10 cellular contexts compared by ENCODE assay signal in genomic region chr16:23254338-23254737, GRCh38. TPM values are rescaled to one million over a fixed set of nuclear protein-coding genes. Genes with fewer than 3 reads are reported as not detected.
DNase-seq lines count a peak whose midpoint lies in the region; ATAC-seq and TF ChIP-seq lines count a peak whose summit lies in the region.
"Had no signal": no experiment of that assay in that cellular context is flagged by ENCODE, and none has a peak within 500 bp of the region (broad histone marks: within the 10 kb centered on the region; RNA-seq: fewer than 3 reads in every experiment).

No MANE protein-coding gene starts in this region.

- no peak overlapping the region for H3K23ac ChIP-seq in IMR-90 (ENCODE audit: low read depth, low read length)

- in situ Hi-C loops in IMR-90 (cut with MboI; ENCODE audit: low sequenced_read_pairs) = no loop called here
- in situ Hi-C loops in astrocyte of the spinal cord (cut with HindIII; ENCODE audit: low sequenced_read_pairs) = no loop called here

- H3K14ac ChIP-seq in IMR-90 (replicated peaks; ENCODE audit: low read depth, low read length) = no peak overlapping the region

- intact Hi-C loops in IMR-90 (cut with micrococcal nuclease) = no loop called here
- intact Hi-C loops in thyroid gland (cut with DNase I) = no loop called here

- no peak overlapping the region for H4K5ac ChIP-seq in IMR-90 (ENCODE audit: low read depth, low read length)

- H3K56ac ChIP-seq in IMR-90 (ENCODE audit: extremely low read depth, insufficient read depth, low read length) = no peak overlapping the region

- H4K20me1 ChIP-seq in IMR-90 (ENCODE audit: insufficient read depth, low read length) (no peaks in the 10 kb centered on the region), osteoblast (ENCODE audit: insufficient read depth, low read length) (no peaks in the 10 kb centered on the region)

- H4K8ac ChIP-seq in IMR-90 (ENCODE audit: low read depth in 2 of 2, low read length in 2 of 2) = no peak overlapping the region

- peak overlapping the region; percentile 51 for H2AFZ ChIP-seq in IMR-90 (replicated peaks; ENCODE audit: low read length, poor library complexity)
- no peak overlapping the region for H2AFZ ChIP-seq in osteoblast (ENCODE audit: low read length)

- WGBS in IMR-90 (ENCODE audit: extremely low coverage in 2 of 2, insufficient read length in 1 of 2), 2 experiments = 60% methylated on average over 1 of the region's 4 CpGs; no CpG with 5 or more reads in 1 of the 2 experiments
- WGBS in thyroid gland, 2 donors = 43 to 62% methylated on average over 4 of the region's 4 CpGs

- TF ChIP-seq POLR2A in IMR-90 (IDR thresholded peaks at IDR 0.05; ENCODE audit: low read depth, low read length) (no peak), thyroid gland (IDR thresholded peaks at IDR 0.05) (no peak)

- H2AK9ac ChIP-seq in IMR-90 (replicated peaks; ENCODE audit: low read depth, low read length, poor library complexity) = no peak overlapping the region

- dilution Hi-C loops in IMR-90 (cut with HindIII; ENCODE audit: low sequenced_read_pairs, unreplicated experiment) = no loop called here

- no peak overlapping the region for H3K4me3 ChIP-seq in IMR-90 (ENCODE audit: insufficient read depth, low read depth, low read length)
- no peak overlapping the region for H3K4me3 ChIP-seq in astrocyte of the spinal cord (ENCODE audit: low read depth, low read length)
- no peak overlapping the region for H3K4me3 ChIP-seq in osteoblast (ENCODE audit: insufficient read depth, low read length)
- no peak overlapping the region for H3K4me3 ChIP-seq in thyroid gland (replicated peaks in 1 of 3)

- H2BK5ac ChIP-seq in IMR-90 (ENCODE audit: low read depth, low read length, poor library complexity, severe bottlenecking) = no peak overlapping the region

- H3K9me3 ChIP-seq in IMR-90 (ENCODE audit: control insufficient read depth, insufficient read depth, low read length) = no peaks in the 10 kb centered on the region
- no peaks in the 10 kb centered on the region for H3K9me3 ChIP-seq in osteoblast (ENCODE audit: low read depth, low read length)
- no peaks in the 10 kb centered on the region for H3K9me3 ChIP-seq in thyroid gland

- no peak for TF ChIP-seq RAD21 in IMR-90 (IDR thresholded peaks at IDR 0.05; ENCODE audit: low read length)

- no peaks in the 10 kb centered on the region for H3K79me1 ChIP-seq in IMR-90 (ENCODE audit: low read depth in 1 of 2, low read length in 2 of 2)

- no peaks in the 10 kb centered on the region for H3K9me1 ChIP-seq in IMR-90 (ENCODE audit: insufficient read depth, low read length)

- no peak overlapping the region for H2BK120ac ChIP-seq in IMR-90 (ENCODE audit: low read depth, low read length)

- no peak overlapping the region for H4K91ac ChIP-seq in IMR-90 (ENCODE audit: insufficient read depth, low read depth, low read length)

- ATAC-seq in IMR-90 (ENCODE audit: low read depth) = no peak
- no peak for ATAC-seq in HG03196 (IDR thresholded peaks at IDR 0.05; ENCODE audit: unreplicated experiment)

- no peak overlapping the region for H3K18ac ChIP-seq in IMR-90 (ENCODE audit: low read depth, low read length)

- H2BK15ac ChIP-seq in IMR-90 (ENCODE audit: low read depth, low read length) = no peak overlapping the region

- no peak overlapping the region for H2AK5ac ChIP-seq in IMR-90 (ENCODE audit: low read depth, low read length)

- no peak for TF ChIP-seq CTCF in IMR-90 (conservative IDR thresholded peaks at IDR 0.05; ENCODE audit: low read depth, low read length)
- no peak for TF ChIP-seq CTCF in astrocyte of the spinal cord (IDR thresholded peaks at IDR 0.05; ENCODE audit: low read depth, low read length)
- TF ChIP-seq CTCF in osteoblast (IDR thresholded peaks at IDR 0.05; ENCODE audit: extremely low read depth, low read depth, low read length) = no peak
- no peak for TF ChIP-seq CTCF in thyroid gland (IDR thresholded peaks at IDR 0.05)

- H3K9ac ChIP-seq in IMR-90 (ENCODE audit: low read depth, low read length) = no peak overlapping the region

- H3K79me2 ChIP-seq in osteoblast (ENCODE audit: insufficient read depth, low read length) = no peaks in the 10 kb centered on the region

- H3K4me1 ChIP-seq in IMR-90 (ENCODE audit: control insufficient read depth, insufficient read depth, low read length) (no peaks in the 10 kb centered on the region), osteoblast (ENCODE audit: insufficient read depth, low read length) (peaks cover 9% of the 10 kb centered on the region), thyroid gland (no peaks in the 10 kb centered on the region)

- H3K4me2 ChIP-seq in IMR-90 (ENCODE audit: low read depth, low read length) (no peak overlapping the region), osteoblast (ENCODE audit: insufficient read depth, low read length) (peak overlapping the region; percentile 64)

- no peak overlapping the region for H2BK20ac ChIP-seq in IMR-90 (ENCODE audit: low read depth, low read length)

- H3K27ac ChIP-seq in IMR-90 (ENCODE audit: insufficient read depth, low read length) (no peak overlapping the region), osteoblast (ENCODE audit: low read depth, low read length) (no peak overlapping the region), thyroid gland (no peak overlapping the region)

- H3K27me3 ChIP-seq in IMR-90 (ENCODE audit: control insufficient read depth, insufficient read depth, low read length) (peaks cover 1% of the 10 kb centered on the region; the same call in 1 of the 2 replicates), osteoblast (ENCODE audit: insufficient read depth, low read length) (peaks cover 5% of the 10 kb centered on the region), thyroid gland (no peaks in the 10 kb centered on the region)

- H3K4ac ChIP-seq in IMR-90 (ENCODE audit: low read depth, low read length) = no peak overlapping the region

- POLR2A ChIA-PET in IMR-90 (lab: Charles Lee; ENCODE audit: unreplicated experiment) = no interaction called here

- DNase-seq in EL = peak; percentile 66
- peak; percentile 48 for DNase-seq in IMR-90
- peak; percentile 68 for DNase-seq in astrocyte of the spinal cord (ENCODE audit: low read depth, low spot score)
- DNase-seq in osteoblast (ENCODE audit: insufficient read length, low spot score, missing footprints) = peak; percentile 72
- DNase-seq in thyroid gland = no peak
- no peak for DNase-seq in NCI-H1048 (lab: John Stamatoyannopoulos, UW)
- DNase-seq: NCI-H2107, Right ventricle myocardium superior had no signal

- CTCF ChIA-PET in IMR-90 (lab: Yijun Ruan, JAX) = no interaction called here

- H3K36me3 ChIP-seq in IMR-90 (ENCODE audit: control insufficient read depth, insufficient read depth, low read length) (no peaks in the 10 kb centered on the region), osteoblast (ENCODE audit: insufficient read depth, low read length) (no peaks in the 10 kb centered on the region), thyroid gland (no peaks in the 10 kb centered on the region)

- no TSS peak for BruUV-seq in IMR-90 (replicated peaks; lab: Mats Ljungman, UMichigan)

TF ChIP-seq in IMR-90, 13 proteins besides CTCF, POLR2A, EP300 and RAD21:
- no peak for TF ChIP-seq MAZ (IDR thresholded peaks at IDR 0.05; ENCODE audit: borderline replicate concordance, low read depth, low read length)
- no peak for TF ChIP-seq CEBPB (IDR thresholded peaks at IDR 0.05; ENCODE audit: low read depth, low read length)
- TF ChIP-seq CHD1 (IDR thresholded peaks at IDR 0.05; ENCODE audit: low read depth, low read length) = no peak
- TF ChIP-seq MXI1 (IDR thresholded peaks at IDR 0.05; ENCODE audit: borderline replicate concordance, low read depth, low read length) = no peak
- no peak for TF ChIP-seq FOS (IDR thresholded peaks at IDR 0.05; ENCODE audit: low read depth, low read length)
- TF ChIP-seq RCOR1 (IDR thresholded peaks at IDR 0.05; ENCODE audit: insufficient replicate concordance, low read length) = no peak
- TF ChIP-seq RFX5 (IDR thresholded peaks at IDR 0.05; ENCODE audit: low read depth, low read length) = no peak
- no peak for TF ChIP-seq USF2 (IDR thresholded peaks at IDR 0.05; ENCODE audit: low read depth, low read length)
- TF ChIP-seq, protein P1, sequence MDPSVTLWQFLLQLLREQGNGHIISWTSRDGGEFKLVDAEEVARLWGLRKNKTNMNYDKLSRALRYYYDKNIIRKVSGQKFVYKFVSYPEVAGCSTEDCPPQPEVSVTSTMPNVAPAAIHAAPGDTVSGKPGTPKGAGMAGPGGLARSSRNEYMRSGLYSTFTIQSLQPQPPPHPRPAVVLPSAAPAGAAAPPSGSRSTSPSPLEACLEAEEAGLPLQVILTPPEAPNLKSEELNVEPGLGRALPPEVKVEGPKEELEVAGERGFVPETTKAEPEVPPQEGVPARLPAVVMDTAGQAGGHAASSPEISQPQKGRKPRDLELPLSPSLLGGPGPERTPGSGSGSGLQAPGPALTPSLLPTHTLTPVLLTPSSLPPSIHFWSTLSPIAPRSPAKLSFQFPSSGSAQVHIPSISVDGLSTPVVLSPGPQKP (IDR thresholded peaks at IDR 0.05; ENCODE audit: borderline replicate concordance, low read depth, low read length) = no peak
- TF ChIP-seq NFE2L2 (IDR thresholded peaks at IDR 0.05; ENCODE audit: low read depth, low read length) = no peak
- no peak for TF ChIP-seq BHLHE40 (IDR thresholded peaks at IDR 0.05; ENCODE audit: low read depth, low read length)
- no peak for TF ChIP-seq MAFK (IDR thresholded peaks at IDR 0.05; ENCODE audit: low read depth, low read length)

RNA-seq across cellular contexts. Expression of gene SCNN1B, which starts 47.8 kb away (rescaled TPM):
- total RNA-seq in IMR-90 (2012; rRNA removed) (not detected in 2 replicates), osteoblast (not detected in 2 replicates), thyroid gland (10 to 100 TPM in 3 of 4 donors, 1 to 10 TPM in 1; 8.1 to 30.5 (median 11.9) TPM)
- polyA plus RNA-seq in IMR-90 (2012; rRNA removed) = not detected in 2 replicates
- polyA plus RNA-seq in IMR-90 (2012; cell fraction: cytosol; rRNA removed) = not detected in 2 replicates
- not detected in 2 replicates for polyA plus RNA-seq in IMR-90 (2012; cell fraction: nucleus; rRNA removed; ENCODE audit: low replicate concordance)
- total RNA-seq: Right ventricle myocardium superior, skeletal muscle tissue had no signal

Comparison
In these comparisons a context has a peak if more than half of its experiments do, and no peak if none do; other contexts are left out.
1. DNase-seq: peak in EL (single experiment), IMR-90 (single experiment), astrocyte of the spinal cord (single experiment) and osteoblast (single experiment); none in thyroid gland (0 of 2) and NCI-H1048 (single experiment).